Comparison of ENCODE assay signal across 11 cellular contexts in genomic region chr5:179794575-179794974, GRCh38. TPM values are rescaled to one million over a fixed set of nuclear protein-coding genes. Genes with fewer than 3 reads are reported as not detected.
A peak's percentile ranks its signal among the peaks of the same experiment; 100 is the strongest.
DNase-seq lines count a peak whose midpoint lies in the region; ATAC-seq, FAIRE-seq and TF ChIP-seq lines count a peak whose summit lies in the region.
"Had no signal": no experiment of that assay in that cellular context is flagged by ENCODE, and none has a peak within 500 bp of the region (broad histone marks: within the 10 kb centered on the region; RNA-seq: fewer than 3 reads in every experiment).

No MANE protein-coding gene starts in this region.

- intact Hi-C loops in heart left ventricle (cut with DNase I) (loop anchor here in 2 of 10 donors (2.0 kb wide), 2 partner anchors 30 to 32 kb away; no protein-coding TSS in a partner anchor), left cardiac atrium (cut with DNase I) (no loop called here), GM12878 (cut with micrococcal nuclease; ENCODE audit: unreplicated experiment) (no loop called here)

- no peak for FAIRE-seq in GM12878 (lab: Jason Lieb, UNC)
- FAIRE-seq: kidney had no signal

- WGBS in heart left ventricle, 4 donors = 93 to 100% (median 96%) methylated on average over 3 of the region's 3 CpGs
- 92% methylated on average over 2 of the region's 3 CpGs for WGBS in GM12878 (ENCODE audit: insufficient coverage, insufficient replicate concordance, low lambda C conversion rate, missing lambda C conversion rate)
- WGBS in upper lobe of left lung, 2 donors = 70% methylated on average over 2 of the region's 3 CpGs; no CpG with 5 or more reads in 1 of the 2 donors

- no peak for TF ChIP-seq POLR2A in heart left ventricle (IDR thresholded peaks at IDR 0.05)
- TF ChIP-seq POLR2A in GM12878 (IDR thresholded peaks at IDR 0.05; ENCODE audit: low read depth, low read length) = no peak
- no peak for TF ChIP-seq POLR2A in upper lobe of left lung (IDR thresholded peaks at IDR 0.05)

- no peak for TF ChIP-seq CTCF in heart left ventricle (IDR thresholded peaks at IDR 0.05)
- TF ChIP-seq CTCF in GM12878 (IDR thresholded peaks at IDR 0.05 in 2 of 3, conservative IDR thresholded peaks at IDR 0.05 in 1 of 3; ENCODE audit: control insufficient read depth in 2 of 3, extremely low read depth in 1 of 3, insufficient read depth in 1 of 3, low read depth in 3 of 3, low read length in 3 of 3) = no peak
- TF ChIP-seq CTCF in mesothelial cell of epicardium (IDR thresholded peaks at IDR 0.05; ENCODE audit: unreplicated experiment) = no peak
- no peak for TF ChIP-seq CTCF in upper lobe of left lung (IDR thresholded peaks at IDR 0.05)

- H2AFZ ChIP-seq in GM12878 (ENCODE audit: control insufficient read depth, low read depth, low read length) = no peak overlapping the region

- H3K9me3 ChIP-seq in heart left ventricle = no peaks in the 10 kb centered on the region
- H3K9me3 ChIP-seq in GM12878 (replicated peaks; ENCODE audit: control insufficient read depth, insufficient read depth, low read length) = no peaks in the 10 kb centered on the region
- H3K9me3 ChIP-seq in upper lobe of left lung = no peaks in the 10 kb centered on the region

- H4K20me1 ChIP-seq in GM12878 (ENCODE audit: control insufficient read depth, insufficient read depth) = no peaks in the 10 kb centered on the region

- BruUV-seq in GM12878 (replicated peaks; lab: Mats Ljungman, UMichigan) = no TSS peak

- H3K9me3 Mint-ChIP-seq in mesothelial cell of epicardium = no peaks in the 10 kb centered on the region

- peak overlapping the region in 11 of 12 donors; percentile 3 to 82 (median 68) for H3K4me3 ChIP-seq in heart left ventricle
- H3K4me3 ChIP-seq in GM12878 = no peak overlapping the region
- peak overlapping the region in 3 of 4 donors; percentile 54 to 80 (median 67) for H3K4me3 ChIP-seq in upper lobe of left lung

- no peaks in the 10 kb centered on the region for H3K79me2 ChIP-seq in GM12878 (ENCODE audit: control insufficient read depth, insufficient read depth, low read length)

- H3K36me3 ChIP-seq in heart left ventricle = peaks cover 7 to 27% (median 25%) of the 10 kb centered on the region in 9 donors
- H3K36me3 ChIP-seq in GM12878 (ENCODE audit: control insufficient read depth in 2 of 2, insufficient read depth in 2 of 2, low read length in 1 of 2) = peaks cover 0 to 10% of the 10 kb centered on the region in 2 experiments; a peak in 2 of 4 replicates
- peaks cover 18 to 25% (median 25%) of the 10 kb centered on the region in 4 donors for H3K36me3 ChIP-seq in upper lobe of left lung

- peak overlapping the region; percentile 96 for H3K4me2 ChIP-seq in GM12878 (ENCODE audit: control insufficient read depth, insufficient read depth)

- POLR2A ChIA-PET in GM12878 (lab: Charles Lee) = no interaction called here

- in situ Hi-C loops in GM12878 (cut with MboI) = loop anchor here (25.0 kb wide), 1 partner anchor 293 kb away; no protein-coding TSS in a partner anchor

- CTCF ChIA-PET in GM12878 (lab: Yijun Ruan, JAX) = interaction anchor here (0.7 to 2.9 kb wide), 3 partner anchors 13 to 32 kb away, joined by 3 to 14 read pairs (median 3); no protein-coding TSS in a partner anchor

- no peak for ATAC-seq in heart left ventricle
- ATAC-seq in left cardiac atrium = no peak
- ATAC-seq in GM12878 = no peak
- ATAC-seq in upper lobe of left lung (ENCODE audit: low FRiP score in 2 of 2) = no peak
- no peak for ATAC-seq in GM18498 (IDR thresholded peaks at IDR 0.05; ENCODE audit: unreplicated experiment)
- ATAC-seq: activated CD4-positive, CD25-positive, alpha-beta regulatory T cell treated with anti-CD3 and anti-CD28 coated beads, Interleukin-2, amount 50 U/mL, for 24 hours had no signal

- SMC1A ChIA-PET in GM12878 (lab: Charles Lee; ENCODE audit: uncharacterized antibody, unreplicated experiment) = interaction anchor here (0.9 to 1.2 kb wide), 3 partner anchors 9 to 133 kb away, joined by 3 read pairs; no protein-coding TSS in a partner anchor

- H3K27ac ChIP-seq in heart left ventricle = peak overlapping the region; percentile 47 to 95 (median 86)
- H3K27ac ChIP-seq in GM12878 (ENCODE audit: control insufficient read depth, insufficient read depth) = no peak overlapping the region
- peak overlapping the region in 3 of 4 donors; percentile 75 to 85 (median 82) for H3K27ac ChIP-seq in upper lobe of left lung
- H3K27ac ChIP-seq: cardiac muscle cell had no signal

- H3K27me3 ChIP-seq in heart left ventricle = no peaks in the 10 kb centered on the region
- H3K27me3 ChIP-seq in GM12878 (replicated peaks in 1 of 2; ENCODE audit: control insufficient read depth in 2 of 2, insufficient read depth in 2 of 2, low read length in 1 of 2) = no peaks in the 10 kb centered on the region
- H3K27me3 ChIP-seq in upper lobe of left lung = no peaks in the 10 kb centered on the region
- H3K27me3 ChIP-seq: cardiac muscle cell had no signal

- no peak overlapping the region for H3K9ac ChIP-seq in GM12878 (ENCODE audit: control insufficient read depth, insufficient read depth, low read length)

- H3K4me3 Mint-ChIP-seq in mesothelial cell of epicardium = peak overlapping the region; percentile 65

- H3K27ac Mint-ChIP-seq in mesothelial cell of epicardium = no peak overlapping the region

- RAD21 ChIA-PET in GM12878 (lab: Charles Lee; ENCODE audit: unreplicated experiment) = interaction anchor here (1.3 to 1.5 kb wide), 2 partner anchors 31 to 115 kb away, joined by 5 to 7 read pairs; no protein-coding TSS in a partner anchor

- peaks cover 9% of the 10 kb centered on the region for H3K36me3 Mint-ChIP-seq in mesothelial cell of epicardium

- no peaks in the 10 kb centered on the region for H3K4me1 Mint-ChIP-seq in mesothelial cell of epicardium

- H3K4me1 ChIP-seq in heart left ventricle = peaks cover 5 to 58% (median 49%) of the 10 kb centered on the region in 12 donors
- peaks cover 23% of the 10 kb centered on the region for H3K4me1 ChIP-seq in GM12878 (ENCODE audit: control insufficient read depth, insufficient read depth, low read length)
- H3K4me1 ChIP-seq in upper lobe of left lung = peaks cover 50 to 60% (median 54%) of the 10 kb centered on the region in 4 donors

- TF ChIP-seq EP300 in GM12878 (IDR thresholded peaks at IDR 0.05; ENCODE audit: borderline replicate concordance in 1 of 2, control insufficient read depth in 1 of 2, low read depth in 2 of 2, low read length in 2 of 2) = no peak
- TF ChIP-seq EP300 in upper lobe of left lung (IDR thresholded peaks at IDR 0.05) = no peak

- TF ChIP-seq RAD21 in GM12878 (IDR thresholded peaks at IDR 0.05; ENCODE audit: insufficient read depth, low read depth, low read length) = no peak

- H3K27me3 Mint-ChIP-seq in mesothelial cell of epicardium (ENCODE audit: low read depth) = peaks cover 2% of the 10 kb centered on the region

- DNase-seq in heart left ventricle = no peak
- DNase-seq in left cardiac atrium = no peak
- DNase-seq in GM12878 (ENCODE audit: low read depth, low spot score) = no peak
- no peak for DNase-seq in mesothelial cell of epicardium (ENCODE audit: low spot score in 2 of 2, unreplicated experiment in 2 of 2)
- no peak for DNase-seq in upper lobe of left lung
- DNase-seq in RPMI8226 = no peak
- DNase-seq in COLO829 (ENCODE audit: low spot score) = no peak

RNA-seq across cellular contexts. Expression of gene LTC4S, which starts 0.8 kb away (rescaled TPM):
- total RNA-seq in heart left ventricle (10 to 100 TPM in 4 of 9 donors, 1 to 10 TPM in 5; 4.5 to 16.7 (median 9.5) TPM), left cardiac atrium (10 to 100 TPM; 13.9 to 16.1 TPM), GM12878 (2014; rRNA removed) (1.1 and 1.8 TPM in 2 replicates), GM12878 (2014; rRNA removed; fragmentation: Illumina TruSeq; extraction: Trizol) (not detected in 2 replicates), GM12878 (2021) (2.0 and 3.6 TPM in 2 replicates), mesothelial cell of epicardium (4.7 to 5.2 TPM (median 5.0 TPM) in 3 replicates), upper lobe of left lung (10 to 100 TPM in 5 of 6 donors, 1 to 10 TPM in 1; 6.7 to 33.1 (median 21.3) TPM)
- polyA plus RNA-seq in heart left ventricle (10 to 100 TPM in 1 of 2 donors, 1 to 10 TPM in 1; 3.3 to 13.8 TPM), GM12878 (2011; rRNA removed) (not detected in 2 replicates), GM12878 (2014; fragmentation: Illumina TruSeq; extraction: Trizol) (not detected in 2 replicates), GM12878 (2014; fragmentation: Nextera tagmentation; extraction: Ambion mirVana) (not detected), GM12878 (2014; rRNA removed) (1.6 and 2.0 TPM in 2 replicates), GM12878 (2016; fragmentation: Nextera tagmentation; extraction: Ambion mirVana) (1 to 10 TPM in 1 of 2 experiments, under 1 TPM in 1; 0.78 to 1.3 TPM)
- total RNA-seq in GM12878 (2013; cell fraction: nucleolus; rRNA removed) = 1.1 and 1.8 TPM in 2 replicates
- polyA plus RNA-seq in GM12878 (2011; ENCODE audit: low read depth) = not detected
- polyA plus RNA-seq in GM12878 (2011; cell fraction: cytosol; rRNA removed) = 0.13 and 0.20 TPM in 2 replicates
- polyA plus RNA-seq in GM12878 (2011; cell fraction: nucleus; rRNA removed) = 0.33 and 0.50 TPM in 2 replicates
- polyA plus RNA-seq in GM12878 (2012) = 0.66 TPM in 1 of 2 replicates, not detected in the other
- polyA minus RNA-seq in GM12878 (2011; rRNA and poly(A)+ RNA removed) = not detected in 2 replicates
- polyA minus RNA-seq in GM12878 (2011; cell fraction: cytosol; rRNA and poly(A)+ RNA removed) = not detected in 2 replicates
- 0.73 and 0.77 TPM in 2 replicates for polyA minus RNA-seq in GM12878 (2011; cell fraction: nucleus; rRNA and poly(A)+ RNA removed)

RNA-seq across cellular contexts. Expression of gene MGAT4B, which starts 12.1 kb away (rescaled TPM):
- 100 to 1,000 TPM in 6 of 9 donors, 10 to 100 TPM in 3; 84.2 to 209 (median 112) TPM for total RNA-seq in heart left ventricle
- polyA plus RNA-seq in heart left ventricle = 10 to 100 TPM; 49.6 to 89.7 TPM
- 10 to 100 TPM; 66.5 to 85.9 TPM for total RNA-seq in left cardiac atrium
- total RNA-seq in GM12878 (2013; cell fraction: nucleolus; rRNA removed) = 94.1 and 97.6 TPM in 2 replicates
- 44.7 and 46.0 TPM in 2 replicates for total RNA-seq in GM12878 (2014; rRNA removed)
- total RNA-seq in GM12878 (2014; rRNA removed; fragmentation: Illumina TruSeq; extraction: Trizol) = 25.2 and 34.4 TPM in 2 replicates
- 66.2 and 82.5 TPM in 2 replicates for total RNA-seq in GM12878 (2021)
- 24.6 TPM for polyA plus RNA-seq in GM12878 (2011; ENCODE audit: low read depth)
- polyA plus RNA-seq in GM12878 (2011; rRNA removed) = 24.5 and 42.8 TPM in 2 replicates
- polyA plus RNA-seq in GM12878 (2011; cell fraction: cytosol; rRNA removed) = 57.3 and 70.6 TPM in 2 replicates
- polyA plus RNA-seq in GM12878 (2011; cell fraction: nucleus; rRNA removed) = 263 and 274 TPM in 2 replicates
- polyA plus RNA-seq in GM12878 (2012) = 44.2 and 50.9 TPM in 2 replicates
- 27.2 and 33.3 TPM in 2 replicates for polyA plus RNA-seq in GM12878 (2014; fragmentation: Illumina TruSeq; extraction: Trizol)
- polyA plus RNA-seq in GM12878 (2014; fragmentation: Nextera tagmentation; extraction: Ambion mirVana) = under 1 TPM in 1 of 2 experiments, not detected in 1; 0.60 TPM
- polyA plus RNA-seq in GM12878 (2014; rRNA removed) = 59.3 and 69.7 TPM in 2 replicates
- 1 to 10 TPM; 7.6 to 8.3 TPM for polyA plus RNA-seq in GM12878 (2016; fragmentation: Nextera tagmentation; extraction: Ambion mirVana)
- 41.5 and 69.5 TPM in 2 replicates for polyA minus RNA-seq in GM12878 (2011; rRNA and poly(A)+ RNA removed)
- 23.1 and 28.3 TPM in 2 replicates for polyA minus RNA-seq in GM12878 (2011; cell fraction: cytosol; rRNA and poly(A)+ RNA removed)
- polyA minus RNA-seq in GM12878 (2011; cell fraction: nucleus; rRNA and poly(A)+ RNA removed) = 83.3 and 122 TPM in 2 replicates
- 131 to 133 TPM (median 131 TPM) in 3 replicates for total RNA-seq in mesothelial cell of epicardium
- total RNA-seq in upper lobe of left lung = 100 to 1,000 TPM; 107 to 266 (median 158) TPM

RNA-seq across cellular contexts. Expression of gene SQSTM1, which starts 26.1 kb away (rescaled TPM):
- total RNA-seq in heart left ventricle (100 to 1,000 TPM; 266 to 747 (median 402) TPM), left cardiac atrium (100 to 1,000 TPM; 302 to 316 TPM), GM12878 (2014; rRNA removed) (127 and 138 TPM in 2 replicates), GM12878 (2014; rRNA removed; fragmentation: Illumina TruSeq; extraction: Trizol) (43.7 and 45.0 TPM in 2 replicates), GM12878 (2021) (105 and 106 TPM in 2 replicates), mesothelial cell of epicardium (145 to 149 TPM (median 146 TPM) in 3 replicates), upper lobe of left lung (100 to 1,000 TPM; 390 to 666 (median 574) TPM)
- polyA plus RNA-seq in heart left ventricle (100 to 1,000 TPM; 177 to 266 TPM), GM12878 (2011; rRNA removed) (33.6 and 53.8 TPM in 2 replicates), GM12878 (2014; fragmentation: Illumina TruSeq; extraction: Trizol) (23.8 and 54.0 TPM in 2 replicates), GM12878 (2014; fragmentation: Nextera tagmentation; extraction: Ambion mirVana) (1 to 10 TPM; 6.3 to 8.1 TPM), GM12878 (2014; rRNA removed) (70.1 and 75.3 TPM in 2 replicates), GM12878 (2016; fragmentation: Nextera tagmentation; extraction: Ambion mirVana) (100 to 1,000 TPM; 117 to 127 TPM)
- 109 and 123 TPM in 2 replicates for total RNA-seq in GM12878 (2013; cell fraction: nucleolus; rRNA removed)
- 45.8 TPM for polyA plus RNA-seq in GM12878 (2011; ENCODE audit: low read depth)
- polyA plus RNA-seq in GM12878 (2011; cell fraction: cytosol; rRNA removed) = 81.2 and 91.2 TPM in 2 replicates
- polyA plus RNA-seq in GM12878 (2011; cell fraction: nucleus; rRNA removed) = 114 and 124 TPM in 2 replicates
- 128 and 145 TPM in 2 replicates for polyA plus RNA-seq in GM12878 (2012)
- 32.2 and 65.4 TPM in 2 replicates for polyA minus RNA-seq in GM12878 (2011; rRNA and poly(A)+ RNA removed)
- 73.9 and 76.5 TPM in 2 replicates for polyA minus RNA-seq in GM12878 (2011; cell fraction: cytosol; rRNA and poly(A)+ RNA removed)
- polyA minus RNA-seq in GM12878 (2011; cell fraction: nucleus; rRNA and poly(A)+ RNA removed) = 135 and 203 TPM in 2 replicates
